8 cellular contexts compared by ENCODE assay signal in the genomic region with DNA sequence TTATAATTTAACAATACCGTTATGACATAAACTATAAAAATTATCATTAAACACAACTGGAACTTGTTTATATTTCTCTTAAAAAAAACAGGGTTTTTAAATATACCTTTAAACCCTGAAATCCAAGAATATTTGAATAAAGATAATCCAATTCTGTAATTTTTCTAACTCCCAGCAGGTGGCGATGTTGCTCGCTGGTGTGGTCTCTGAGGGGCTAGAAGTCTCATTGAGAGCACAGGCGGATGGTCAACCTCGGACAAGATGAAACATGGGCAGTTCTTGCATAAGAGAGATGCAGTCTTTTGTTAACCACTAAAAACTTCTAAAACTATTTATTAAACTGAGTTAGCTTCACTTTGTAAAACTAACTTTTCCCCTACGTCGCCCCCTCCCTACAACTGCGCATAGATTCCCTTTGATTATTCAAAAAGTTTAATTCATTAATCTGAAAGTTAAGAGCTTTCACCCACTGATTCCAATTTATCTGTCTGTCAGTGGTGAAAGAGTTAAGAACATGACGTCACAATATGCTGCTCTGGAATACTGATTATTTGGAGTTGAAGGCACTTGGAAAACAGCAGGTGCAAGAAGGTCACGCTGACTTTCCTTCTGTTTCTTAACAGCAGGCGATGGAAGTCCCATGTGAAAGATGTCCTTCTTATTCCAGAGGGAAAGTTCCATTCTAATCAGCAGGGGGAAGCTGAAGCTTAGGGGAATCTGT. TPM values are rescaled to one million over a fixed set of nuclear protein-coding genes. Genes with fewer than 3 reads are reported as not detected.
DNase-seq lines count a peak whose midpoint lies in the region; ATAC-seq and TF ChIP-seq lines count a peak whose summit lies in the region.

No MANE protein-coding gene starts in this region.

- TF ChIP-seq CTCF in NB4 (IDR thresholded peaks at IDR 0.05; ENCODE audit: low read depth, low read length) (peak; percentile 41), WERI-Rb-1 (IDR thresholded peaks at IDR 0.05; ENCODE audit: low read depth, low read length) (peak; percentile 37; the same call in 1 of the 2 replicates)

- H3K4me3 ChIP-seq in NB4 (ENCODE audit: low read depth, low read length) (no peak overlapping the region), WERI-Rb-1 (ENCODE audit: low read depth, low read length) (no peak overlapping the region)

- TF ChIP-seq POLR2A in NB4 (IDR thresholded peaks at IDR 0.05; ENCODE audit: extremely low read depth, insufficient read length), result no peak

- H3K4me3 Mint-ChIP-seq in stimulated activated naive CD8-positive, alpha-beta T cell treated with anti-CD3 and anti-CD28 coated beads, Interleukin-15, amount 100 ng/mL, for 72 hours, result no peak overlapping the region

- H3K4me1 Mint-ChIP-seq in stimulated activated naive CD8-positive, alpha-beta T cell treated with anti-CD3 and anti-CD28 coated beads, Interleukin-15, amount 100 ng/mL, for 72 hours, result no peaks in the 10 kb centered on the region

- H3K36me3 ChIP-seq in WERI-Rb-1, result no peaks in the 10 kb centered on the region

- H3K27ac Mint-ChIP-seq in stimulated activated naive CD8-positive, alpha-beta T cell treated with anti-CD3 and anti-CD28 coated beads, Interleukin-15, amount 100 ng/mL, for 72 hours, result no peak overlapping the region

- H3K27me3 Mint-ChIP-seq in stimulated activated naive CD8-positive, alpha-beta T cell treated with anti-CD3 and anti-CD28 coated beads, Interleukin-15, amount 100 ng/mL, for 72 hours, result no peaks in the 10 kb centered on the region

- no peaks in the 10 kb centered on the region for H3K27me3 ChIP-seq in WERI-Rb-1 (ENCODE audit: insufficient read depth, low read depth, severe bottlenecking)

- no peak overlapping the region for H3K27ac ChIP-seq in WERI-Rb-1

- H3K9me3 ChIP-seq in WERI-Rb-1 (ENCODE audit: severe bottlenecking), result no peaks in the 10 kb centered on the region

- no peak for ATAC-seq in stimulated activated naive CD8-positive, alpha-beta T cell treated with anti-CD3 and anti-CD28 coated beads, Interleukin-15, amount 100 ng/mL, for 72 hours
- ATAC-seq in GM19023 (IDR thresholded peaks at IDR 0.05; ENCODE audit: unreplicated experiment), result no peak

- peaks cover 0 to 4% of the 10 kb centered on the region in 2 donors for H3K9me3 Mint-ChIP-seq in stimulated activated naive CD8-positive, alpha-beta T cell treated with anti-CD3 and anti-CD28 coated beads, Interleukin-15, amount 100 ng/mL, for 72 hours

- DNase-seq in activated CD4-positive, alpha-beta T cell treated with anti-CD3 and anti-CD28 coated beads for 24 hours (ENCODE audit: low read depth in 2 of 2), result peak; percentile 10 to 26
- DNase-seq in activated CD4-positive, alpha-beta T cell treated with anti-CD3 and anti-CD28 coated beads for 1 hour, result no peak
- peak; percentile 72 for DNase-seq in NB4 (ENCODE audit: low read depth)
- DNase-seq in WERI-Rb-1, result peak; percentile 44
- DNase-seq in effector CD8-positive, alpha-beta T cell (lab: John Stamatoyannopoulos, UW), result peak; percentile 1
- DNase-seq in lung microvascular endothelial cell (ENCODE audit: low read depth in 2 of 2), result peak; percentile 60 to 68
- DNase-seq in stimulated activated naive CD8-positive, alpha-beta T cell treated with anti-CD3 and anti-CD28 coated beads, Interleukin-15, amount 100 ng/mL, for 72 hours, result peak; percentile 24

RNA-seq across cellular contexts. Expression of a gene that starts 29.5 kb away (rescaled TPM):
- total RNA-seq in lung microvascular endothelial cell, result not detected in 2 replicates
